In genomic region chr13:30493670-30494381, GRCh38 we compare ENCODE assay signal across 22 cellular contexts. TPM values are rescaled to one million over a fixed set of nuclear protein-coding genes. Genes with fewer than 3 reads are reported as not detected.
DNase-seq lines count a peak whose midpoint lies in the region; ATAC-seq, FAIRE-seq and TF ChIP-seq lines count a peak whose summit lies in the region.
"Had no signal": no experiment of that assay in that cellular context is flagged by ENCODE, and none has a peak within 500 bp of the region (broad histone marks: within the 10 kb centered on the region; RNA-seq: fewer than 3 reads in every experiment).

No MANE protein-coding gene starts in this region.

- H3K4me1 Mint-ChIP-seq in activated CD4-positive, alpha-beta memory T cell treated with anti-CD3 and anti-CD28 coated beads, Interleukin-2, amount 10 ng/mL, durations not matched to agents 7 days and 5 days, result peaks cover 3% of the 10 kb centered on the region

- H3K4me1 ChIP-seq in liver (ENCODE audit: control insufficient read depth in 4 of 4, insufficient read depth in 4 of 4, low read length in 3 of 4), result peaks cover 0 to 9% (median 5%) of the 10 kb centered on the region in 4 donors
- H3K4me1 ChIP-seq in HepG2 (ENCODE audit: insufficient read depth, low read length), result no peaks in the 10 kb centered on the region
- H3K4me1 ChIP-seq in OCI-LY7 (ENCODE audit: insufficient read depth, low read length, poor library complexity, severe bottlenecking), result peaks cover 15% of the 10 kb centered on the region
- H3K4me1 ChIP-seq in pancreas, result peaks cover 0 to 6% (median 6%) of the 10 kb centered on the region in 3 donors

- FAIRE-seq in HepG2 (lab: Jason Lieb, UNC) (no peak), pancreas (lab: Jason Lieb, UNC) (no peak)
- FAIRE-seq: GM12891, K562 had no signal

- TF ChIP-seq CTCF in liver (IDR thresholded peaks at IDR 0.05; ENCODE audit: low read depth, low read length, missing input control), result no peak
- TF ChIP-seq CTCF in HepG2 (CRISPR knock-in tag; IDR thresholded peaks at IDR 0.05), result no peak
- no peak for TF ChIP-seq CTCF in OCI-LY7 (conservative IDR thresholded peaks at IDR 0.05; ENCODE audit: low read length)
- TF ChIP-seq CTCF in pancreas (IDR thresholded peaks at IDR 0.05), result no peak

- peaks cover 4% of the 10 kb centered on the region for H3K27me3 Mint-ChIP-seq in activated CD4-positive, alpha-beta memory T cell treated with anti-CD3 and anti-CD28 coated beads, Interleukin-2, amount 10 ng/mL, durations not matched to agents 7 days and 5 days

- BruUV-seq in HepG2 (replicated peaks; lab: Mats Ljungman, UMichigan) (no TSS peak), OCI-LY7 (replicated peaks; lab: Mats Ljungman, UMichigan) (no TSS peak)

- TF ChIP-seq EP300 in HepG2 (IDR thresholded peaks at IDR 0.05; ENCODE audit: low read depth in 2 of 2, low read length in 2 of 2) (no peak), HepG2 (CRISPR knock-in tag; IDR thresholded peaks at IDR 0.05; ENCODE audit: borderline replicate concordance) (no peak)

- POLR2A ChIA-PET in HepG2 (lab: Yijun Ruan, JAX) (no interaction called here), OCI-LY7 (lab: Charles Lee) (interaction anchor here (0.8 kb wide), 1 partner anchor 15 kb away, joined by 3 read pairs; no protein-coding TSS in a partner anchor)
- POLR2A ChIA-PET in activated CD4-positive, alpha-beta memory T cell treated with anti-CD3 and anti-CD28 coated beads, Interleukin-2, amount 10 ng/mL, durations not matched to agents 7 days and 5 days (lab: Charles Lee), result interaction anchor here (0.7 to 1.2 kb wide), 2 partner anchors 10 to 35 kb away, joined by 4 read pairs; no protein-coding TSS in a partner anchor

- TF ChIP-seq RAD21 in liver (IDR thresholded peaks at IDR 0.05), result peak in 1 of 2 donors; percentile 20
- no peak for TF ChIP-seq RAD21 in HepG2 (CRISPR knock-in tag; IDR thresholded peaks at IDR 0.05)

- H3K36me3 ChIP-seq in liver (ENCODE audit: control insufficient read depth in 4 of 4, insufficient read depth in 3 of 4, low read depth in 1 of 4, low read length in 3 of 4) (no peaks in the 10 kb centered on the region), HepG2 (replicated peaks in 1 of 2; ENCODE audit: control insufficient read depth in 1 of 2, insufficient read depth in 2 of 2, low read length in 2 of 2) (no peaks in the 10 kb centered on the region), OCI-LY7 (ENCODE audit: insufficient read depth, low read length) (no peaks in the 10 kb centered on the region), pancreas (no peaks in the 10 kb centered on the region)

- H4K20me1 ChIP-seq in HepG2 (ENCODE audit: insufficient read depth, low read length) (no peaks in the 10 kb centered on the region), OCI-LY7 (ENCODE audit: insufficient read depth, low read length) (no peaks in the 10 kb centered on the region)

- H2AFZ ChIP-seq in HepG2 (ENCODE audit: low read length) (no peak overlapping the region), OCI-LY7 (ENCODE audit: low read length) (no peak overlapping the region)

- no peaks in the 10 kb centered on the region for H3K79me2 ChIP-seq in HepG2 (ENCODE audit: insufficient read depth, low read length)
- H3K79me2 ChIP-seq in OCI-LY7 (ENCODE audit: insufficient read depth, low read depth, low read length), result no peaks in the 10 kb centered on the region

- in situ Hi-C loops in HepG2 (cut with HindIII; ENCODE audit: extremely low pct_ligation_motif_present, low pct_unique_long_range_greater_than_20kb), result no loop called here

- H3K27ac Mint-ChIP-seq in activated CD4-positive, alpha-beta memory T cell treated with anti-CD3 and anti-CD28 coated beads, Interleukin-2, amount 10 ng/mL, durations not matched to agents 7 days and 5 days, result no peak overlapping the region
- H3K27ac Mint-ChIP-seq: T-helper 2 cell treated with Interferon-gamma antibody and Interleukin-4, amounts not matched to agents 5 μg/mL and 100 μg/mL, for 36 hours had no signal

- CTCF ChIA-PET in HepG2 (lab: Yijun Ruan, JAX; ENCODE audit: low intra/inter-chr PET ratio, low total read pairs) (no interaction called here), OCI-LY7 (lab: Charles Lee; ENCODE audit: unreplicated experiment) (no interaction called here)
- CTCF ChIA-PET in activated CD4-positive, alpha-beta memory T cell treated with anti-CD3 and anti-CD28 coated beads, Interleukin-2, amount 10 ng/mL, durations not matched to agents 7 days and 5 days (lab: Charles Lee), result no interaction called here

- no peak for TF ChIP-seq POLR2A in HepG2 (IDR thresholded peaks at IDR 0.05; ENCODE audit: insufficient read depth in 1 of 2, low read depth in 2 of 2, low read length in 2 of 2)

- 65% methylated on average over 2 of the region's 2 CpGs for WGBS in liver
- 17% methylated on average over 2 of the region's 2 CpGs for WGBS in HepG2 (ENCODE audit: low lambda C conversion rate)
- 58 to 60% methylated on average over 2 of the region's 2 CpGs for WGBS in pancreas, 2 donors

- H3K4me3 ChIP-seq in liver (ENCODE audit: low read depth in 1 of 3, low read length in 3 of 3) (no peak overlapping the region), HepG2 (replicated peaks in 1 of 3; ENCODE audit: insufficient read depth in 1 of 3, low read depth in 2 of 3, low read length in 3 of 3) (no peak overlapping the region), OCI-LY7 (ENCODE audit: low read depth, low read length, poor library complexity, severe bottlenecking) (no peak overlapping the region), pancreas (no peak overlapping the region)
- H3K4me3 ChIP-seq: K562, SK-N-MC had no signal

- DNase-seq in HepG2 (ENCODE audit: low spot score), result no peak
- DNase-seq in NCI-H1105 treated with DMSO at 0.1 percent for 48 hours (lab: John Stamatoyannopoulos, UW), result peak; percentile 53
- peak; percentile 12 for DNase-seq in OCI-LY7 (ENCODE audit: low spot score)
- DNase-seq in pancreas, result peak in 2 of 6 donors; percentile 18 to 33
- DNase-seq in activated CD4-positive, alpha-beta memory T cell treated with anti-CD3 and anti-CD28 coated beads, Interleukin-2, amount 10 ng/mL, durations not matched to agents 7 days and 5 days, result no peak
- DNase-seq: ACHN, AML-193, GOT3, NCI-H187, NCI-H2227 treated with DMSO at 0.1 percent for 48 hours, NCI-H526 treated with DMSO at 0.1 percent for 48 hours, OCI-M1, SHP77 had no signal

- no peak overlapping the region for H3K4me3 Mint-ChIP-seq in activated CD4-positive, alpha-beta memory T cell treated with anti-CD3 and anti-CD28 coated beads, Interleukin-2, amount 10 ng/mL, durations not matched to agents 7 days and 5 days
- H3K4me3 Mint-ChIP-seq: T-helper 2 cell treated with Interferon-gamma antibody and Interleukin-4, amounts not matched to agents 5 μg/mL and 100 μg/mL, for 36 hours had no signal

- H3K27ac ChIP-seq in liver (ENCODE audit: low read depth in 1 of 2, low read length in 2 of 2) (peak overlapping the region; percentile 12 to 30), HepG2 (ENCODE audit: extremely low read length, insufficient read depth, low read length) (no peak overlapping the region), OCI-LY7 (ENCODE audit: low read depth, low read length, poor library complexity, severe bottlenecking) (no peak overlapping the region), pancreas (peak overlapping the region in 2 of 4 donors; percentile 22 to 31)
- H3K27ac ChIP-seq: C4-2B, SK-N-MC had no signal

- H3K9me2 ChIP-seq in OCI-LY7 (ENCODE audit: insufficient read depth, low read length), result no peaks in the 10 kb centered on the region

- no peak for ATAC-seq in HepG2
- ATAC-seq in pancreas, result peak; percentile 49 to 70 (median 66)
- no peak for ATAC-seq in HG02981 (IDR thresholded peaks at IDR 0.05; ENCODE audit: unreplicated experiment)
- no peak for ATAC-seq in GM21390 (IDR thresholded peaks at IDR 0.05; ENCODE audit: unreplicated experiment)
- ATAC-seq: HCT116, K562 had no signal

- no peaks in the 10 kb centered on the region for H3K9me3 Mint-ChIP-seq in activated CD4-positive, alpha-beta memory T cell treated with anti-CD3 and anti-CD28 coated beads, Interleukin-2, amount 10 ng/mL, durations not matched to agents 7 days and 5 days
- H3K9me3 Mint-ChIP-seq: T-helper 2 cell treated with Interferon-gamma antibody and Interleukin-4, amounts not matched to agents 5 μg/mL and 100 μg/mL, for 36 hours had no signal

- intact Hi-C loops in HepG2 (cut with micrococcal nuclease; ENCODE audit: unreplicated experiment) (no loop called here), OCI-LY7 (cut with micrococcal nuclease; ENCODE audit: unreplicated experiment) (no loop called here), pancreas (cut with DNase I) (no loop called here)

- H3K9me3 ChIP-seq in liver (ENCODE audit: control insufficient read depth in 4 of 4, low read length in 3 of 4) (no peaks in the 10 kb centered on the region), HepG2 (ENCODE audit: low read length) (no peaks in the 10 kb centered on the region), OCI-LY7 (ENCODE audit: low read length) (no peaks in the 10 kb centered on the region), pancreas (no peaks in the 10 kb centered on the region)

- H3K4me2 ChIP-seq in HepG2 (ENCODE audit: low read depth, low read length) (no peak overlapping the region), OCI-LY7 (ENCODE audit: low read length) (no peak overlapping the region)

- H3K27me3 ChIP-seq in liver (ENCODE audit: control insufficient read depth in 4 of 4, insufficient read depth in 4 of 4, low read length in 3 of 4) (no peaks in the 10 kb centered on the region), HepG2 (ENCODE audit: control insufficient read depth in 1 of 2, insufficient read depth in 2 of 2, low read length in 2 of 2) (no peaks in the 10 kb centered on the region), pancreas (no peaks in the 10 kb centered on the region)

- H3K36me3 Mint-ChIP-seq in activated CD4-positive, alpha-beta memory T cell treated with anti-CD3 and anti-CD28 coated beads, Interleukin-2, amount 10 ng/mL, durations not matched to agents 7 days and 5 days (ENCODE audit: low read depth), result no peaks in the 10 kb centered on the region

- H3K9ac ChIP-seq in liver (ENCODE audit: low read depth in 1 of 2, low read length in 2 of 2), result no peak overlapping the region
- H3K9ac ChIP-seq in HepG2 (ENCODE audit: insufficient read depth, low read depth, low read length), result no peak overlapping the region

RNA-seq across cellular contexts. Expression of gene HMGB1, which starts 28.1 kb away (rescaled TPM):
- total RNA-seq in liver (100 to 1,000 TPM in 1 of 2 donors, 10 to 100 TPM in 1; 83.9 to 276 TPM), HepG2 (2016; rRNA removed; fragmentation: Illumina TruSeq; extraction: Trizol) (584 and 878 TPM in 2 replicates), OCI-LY7 (2022) (1,114 and 1,344 TPM in 2 replicates), pancreas (100 to 1,000 TPM in 1 of 6 donors, 10 to 100 TPM in 5; 53.5 to 116 (median 75.7) TPM)
- polyA plus RNA-seq in liver (100 to 1,000 TPM; 132 to 258 TPM), HepG2 (2011; rRNA removed) (71.6 and 115 TPM in 2 replicates), pancreas (100 to 1,000 TPM; 101 to 196 TPM)
- 61.2 and 63.8 TPM in 2 replicates for total RNA-seq in HepG2 (2016; cell fraction: cytosol; rRNA removed; fragmentation: Illumina TruSeq; extraction: Trizol; ENCODE audit: low read depth)
- 597 and 915 TPM in 2 replicates for total RNA-seq in HepG2 (2016; cell fraction: insoluble cytoplasmic fraction; rRNA removed; fragmentation: Illumina TruSeq; extraction: Trizol)
- total RNA-seq in HepG2 (2016; cell fraction: membrane; rRNA removed; fragmentation: Illumina TruSeq; extraction: Trizol), result 106 and 121 TPM in 2 replicates
- 324 and 333 TPM in 2 replicates for total RNA-seq in HepG2 (2016; cell fraction: nucleus; rRNA removed; fragmentation: Illumina TruSeq; extraction: Trizol)
- 48.0 and 59.3 TPM in 2 replicates for polyA plus RNA-seq in HepG2 (2011; cell fraction: cytosol; rRNA removed)
- 61.9 and 98.4 TPM in 2 replicates for polyA plus RNA-seq in HepG2 (2011; cell fraction: nucleus; rRNA removed)
- 207 and 262 TPM in 2 replicates for polyA plus RNA-seq in HepG2 (2012)
- 68.2 and 69.4 TPM in 2 replicates for polyA plus RNA-seq in HepG2 (2016; cell fraction: cytosol; fragmentation: Illumina TruSeq; extraction: Trizol; ENCODE audit: low read depth)
- polyA plus RNA-seq in HepG2 (2016; cell fraction: insoluble cytoplasmic fraction; fragmentation: Illumina TruSeq; extraction: Trizol; ENCODE audit: low read depth), result 1,007 and 1,107 TPM in 2 replicates
- 98.1 and 108 TPM in 2 replicates for polyA plus RNA-seq in HepG2 (2016; cell fraction: membrane; fragmentation: Illumina TruSeq; extraction: Trizol; ENCODE audit: low read depth)
- polyA plus RNA-seq in HepG2 (2016; cell fraction: nucleus; fragmentation: Illumina TruSeq; extraction: Trizol; ENCODE audit: insufficient read depth, low read depth), result 458 and 467 TPM in 2 replicates
- polyA minus RNA-seq in HepG2 (2011; rRNA and poly(A)+ RNA removed; ENCODE audit: low replicate concordance), result 9.9 and 20.1 TPM in 2 replicates
- polyA minus RNA-seq in HepG2 (2011; cell fraction: cytosol; rRNA and poly(A)+ RNA removed), result 59.9 and 62.9 TPM in 2 replicates
- polyA minus RNA-seq in HepG2 (2011; cell fraction: nucleus; rRNA and poly(A)+ RNA removed), result 145 and 175 TPM in 2 replicates
- 1,288 and 1,675 TPM in 2 replicates for total RNA-seq in OCI-LY7 (2014; rRNA removed; shearing (Covaris generic))
- total RNA-seq in activated CD4-positive, alpha-beta memory T cell treated with anti-CD3 and anti-CD28 coated beads, Interleukin-2, amount 10 ng/mL, durations not matched to agents 7 days and 5 days, result 100 to 1,000 TPM; 611 to 615 TPM

Comparison
In these comparisons a context has a peak if more than half of its experiments do, and no peak if none do; other contexts are left out.
1. H3K27ac ChIP-seq: peak in liver (2 of 2); none in HepG2 (single experiment) and OCI-LY7 (single experiment).
2. ATAC-seq: peak in pancreas (4 of 4); none in HepG2 (single experiment), HG02981 (single experiment) and GM21390 (single experiment).
3. DNase-seq: peak in NCI-H1105 treated with DMSO at 0.1 percent for 48 hours (single experiment) and OCI-LY7 (single experiment); none in HepG2 (single experiment) and activated CD4-positive, alpha-beta memory T cell treated with anti-CD3 and anti-CD28 coated beads, Interleukin-2, amount 10 ng/mL, durations not matched to agents 7 days and 5 days (single experiment).